Comparison of ENCODE assay signal across 1 cellular context in the genomic region with DNA sequence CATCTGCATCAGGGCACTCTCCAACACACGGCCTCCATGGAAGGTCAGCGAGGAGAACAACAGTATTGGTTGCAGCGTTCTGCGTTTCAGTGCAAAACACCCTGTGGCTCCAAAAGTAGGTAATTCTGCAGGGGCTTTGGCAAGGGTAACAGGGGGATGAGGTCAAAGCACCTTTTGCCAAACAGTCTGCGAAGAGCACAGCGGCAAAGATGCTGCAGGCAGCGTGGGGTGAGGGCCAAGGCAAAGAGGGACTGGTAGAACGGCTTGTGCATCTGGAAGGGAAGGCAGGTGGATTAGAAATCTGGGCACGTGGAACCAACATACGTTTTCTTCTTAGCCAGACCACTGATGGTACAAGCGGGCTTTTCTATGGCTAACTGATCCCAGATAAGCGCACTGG.
TF ChIP-seq lines count a peak whose summit lies in the region.

No MANE protein-coding gene starts in this region.

TF ChIP-seq in HepG2, 621 proteins besides CTCF, POLR2A, EP300 and RAD21 (continued from another document):
- TF ChIP-seq, protein P1, sequence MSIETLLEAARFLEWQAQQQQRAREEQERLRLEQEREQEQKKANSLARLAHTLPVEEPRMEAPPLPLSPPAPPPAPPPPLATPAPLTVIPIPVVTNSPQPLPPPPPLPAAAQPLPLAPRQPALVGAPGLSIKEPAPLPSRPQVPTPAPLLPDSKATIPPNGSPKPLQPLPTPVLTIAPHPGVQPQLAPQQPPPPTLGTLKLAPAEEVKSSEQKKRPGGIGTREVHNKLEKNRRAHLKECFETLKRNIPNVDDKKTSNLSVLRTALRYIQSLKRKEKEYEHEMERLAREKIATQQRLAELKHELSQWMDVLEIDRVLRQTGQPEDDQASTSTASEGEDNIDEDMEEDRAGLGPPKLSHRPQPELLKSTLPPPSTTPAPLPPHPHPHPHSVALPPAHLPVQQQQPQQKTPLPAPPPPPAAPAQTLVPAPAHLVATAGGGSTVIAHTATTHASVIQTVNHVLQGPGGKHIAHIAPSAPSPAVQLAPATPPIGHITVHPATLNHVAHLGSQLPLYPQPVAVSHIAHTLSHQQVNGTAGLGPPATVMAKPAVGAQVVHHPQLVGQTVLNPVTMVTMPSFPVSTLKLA (IDR thresholded peaks at IDR 0.05): peak; percentile 67
- 0 out of 2 replicates have a peak, but pooled peaks have one; percentile 20 for TF ChIP-seq HES4 (CRISPR knock-in tag; IDR thresholded peaks at IDR 0.05; ENCODE audit: borderline replicate concordance)
